25 cellular contexts compared by ENCODE assay signal in genomic region chr1:225794954-225795353, GRCh38.
"Had no signal": no experiment of that assay in that cellular context is flagged by ENCODE, and none has a peak within 500 bp of the region (broad histone marks: within the 10 kb centered on the region; RNA-seq: fewer than 3 reads in every experiment).

No MANE protein-coding gene starts in this region.

- H3K4me3 Mint-ChIP-seq: dendritic cell treated with granulocyte-macrophage colony-stimulating factor and Interleukin-4, amounts not matched to agents 40 ng/mL and 50 ng/mL, for 4 days; effector memory CD8-positive, alpha-beta T cell; mesothelial cell of epicardium; naive B cell; naive thymus-derived CD8-positive, alpha-beta T cell had no signal

- H3K27ac ChIP-seq: colonic mucosa, epithelial cell of prostate, esophagus squamous epithelium, gastrocnemius medialis, heart right ventricle, left lung, lower lobe of right lung had no signal

- H3K27me3 Mint-ChIP-seq: dendritic cell treated with granulocyte-macrophage colony-stimulating factor and Interleukin-4, amounts not matched to agents 40 ng/mL and 50 ng/mL, for 4 days; effector memory CD8-positive, alpha-beta T cell; naive B cell; naive thymus-derived CD8-positive, alpha-beta T cell had no signal

- H3K9me3 Mint-ChIP-seq: effector memory CD8-positive, alpha-beta T cell had no signal

- H3K27ac Mint-ChIP-seq: dendritic cell treated with granulocyte-macrophage colony-stimulating factor and Interleukin-4, amounts not matched to agents 40 ng/mL and 50 ng/mL, for 4 days; effector memory CD8-positive, alpha-beta T cell; mesothelial cell of epicardium; naive B cell had no signal

- H3K4me1 Mint-ChIP-seq: mesothelial cell of epicardium had no signal

- DNase-seq: colonic mucosa; cortex of kidney; effector CD8-positive, alpha-beta T cell; effector memory CD8-positive, alpha-beta T cell; erythroblast; esophagus squamous epithelium; foreskin fibroblast; foreskin melanocyte; gastrocnemius medialis; glutamatergic neuron; heart right ventricle; hippocampal formation; left cardiac atrium; left lung; left ventricle myocardium superior; lower lobe of right lung; mesenchymal stem cell; mucosa of descending colon; naive B cell; naive thymus-derived CD8-positive, alpha-beta T cell had no signal

- FAIRE-seq: islet of Langerhans, keratinocyte had no signal

- H3K36me3 ChIP-seq: colonic mucosa had no signal

- H3K9me3 ChIP-seq: colonic mucosa, esophagus squamous epithelium, gastrocnemius medialis, heart right ventricle, left lung, lower lobe of right lung, mucosa of descending colon had no signal

- H3K4me1 ChIP-seq: colonic mucosa, gastrocnemius medialis, heart right ventricle, left lung, lower lobe of right lung had no signal

- H3K4me3 ChIP-seq: colonic mucosa, esophagus squamous epithelium, gastrocnemius medialis, heart right ventricle, left lung, lower lobe of right lung, mucosa of descending colon had no signal
